ENCODE assay signal across 8 cellular contexts in genomic region chr11:66957971-66958231, GRCh38.
DNase-seq lines count a peak whose midpoint lies in the region; ATAC-seq and TF ChIP-seq lines count a peak whose summit lies in the region.

No MANE protein-coding gene starts in this region.

- H3K4me3 ChIP-seq in GM12865 (ENCODE audit: low read depth, low read length) (peak overlapping the region; percentile 51), iPS-18c (ENCODE audit: insufficient read depth, low read depth, low read length) (peak overlapping the region; percentile 83)

- H3K36me3 Mint-ChIP-seq in activated naive CD8-positive, alpha-beta T cell, result no peaks in the 10 kb centered on the region
- H3K36me3 Mint-ChIP-seq in stimulated activated naive B cell treated with anti-CD40 and anti-IgM and Interleukin-4, amounts not matched to agents 10 μg/mL and 1 μg/mL and 100 μg/mL, for 72 hours, result peaks cover 6 to 9% of the 10 kb centered on the region in 2 donors

- peak overlapping the region; percentile 82 for H3K4me3 Mint-ChIP-seq in activated naive CD8-positive, alpha-beta T cell
- peak overlapping the region; percentile 83 to 84 for H3K4me3 Mint-ChIP-seq in stimulated activated naive B cell treated with anti-CD40 and anti-IgM and Interleukin-4, amounts not matched to agents 10 μg/mL and 1 μg/mL and 100 μg/mL, for 72 hours

- H3K27ac Mint-ChIP-seq in activated naive CD8-positive, alpha-beta T cell, result no peak overlapping the region
- H3K27ac Mint-ChIP-seq in stimulated activated naive B cell treated with anti-CD40 and anti-IgM and Interleukin-4, amounts not matched to agents 10 μg/mL and 1 μg/mL and 100 μg/mL, for 72 hours, result no peak overlapping the region

- TF ChIP-seq CTCF in GM12865 (IDR thresholded peaks at IDR 0.05; ENCODE audit: insufficient read depth, low read depth, low read length, missing control alignments), result no peak

- no peak for DNase-seq in GM12865 (ENCODE audit: low read depth)
- DNase-seq in stimulated activated naive B cell treated with anti-CD40 and anti-IgM and Interleukin-4, amounts not matched to agents 10 μg/mL and 1 μg/mL and 100 μg/mL, for 72 hours, result no peak
- DNase-seq in DMS53 treated with DMSO at 0.1 percent for 48 hours (lab: John Stamatoyannopoulos, UW; ENCODE audit: unreplicated experiment), result no peak

- no peaks in the 10 kb centered on the region for H3K27me3 Mint-ChIP-seq in activated naive CD8-positive, alpha-beta T cell
- peaks cover 6 to 8% of the 10 kb centered on the region in 2 donors for H3K27me3 Mint-ChIP-seq in stimulated activated naive B cell treated with anti-CD40 and anti-IgM and Interleukin-4, amounts not matched to agents 10 μg/mL and 1 μg/mL and 100 μg/mL, for 72 hours

- no peaks in the 10 kb centered on the region for H3K9me3 ChIP-seq in iPS-18c (ENCODE audit: control insufficient read depth, insufficient read depth, low read length)

- H3K9me3 Mint-ChIP-seq in activated naive CD8-positive, alpha-beta T cell (ENCODE audit: low read depth), result no peaks in the 10 kb centered on the region
- peaks cover 7 to 10% of the 10 kb centered on the region in 2 donors for H3K9me3 Mint-ChIP-seq in stimulated activated naive B cell treated with anti-CD40 and anti-IgM and Interleukin-4, amounts not matched to agents 10 μg/mL and 1 μg/mL and 100 μg/mL, for 72 hours

- H3K4me1 Mint-ChIP-seq in activated naive CD8-positive, alpha-beta T cell (ENCODE audit: low read depth), result peaks cover 17% of the 10 kb centered on the region
- H3K4me1 Mint-ChIP-seq in stimulated activated naive B cell treated with anti-CD40 and anti-IgM and Interleukin-4, amounts not matched to agents 10 μg/mL and 1 μg/mL and 100 μg/mL, for 72 hours, result peaks cover 11 to 28% of the 10 kb centered on the region in 2 donors

- ATAC-seq in HG02840 (IDR thresholded peaks at IDR 0.05; ENCODE audit: low FRiP score, unreplicated experiment) (peak; percentile 12), GM21360 (IDR thresholded peaks at IDR 0.05; ENCODE audit: unreplicated experiment) (no peak), HG03097 (IDR thresholded peaks at IDR 0.05; ENCODE audit: low FRiP score, unreplicated experiment) (no peak)
- peak; percentile 42 to 47 for ATAC-seq in stimulated activated naive B cell treated with anti-CD40 and anti-IgM and Interleukin-4, amounts not matched to agents 10 μg/mL and 1 μg/mL and 100 μg/mL, for 72 hours (replicated peaks)

Comparison
In these comparisons a context has a peak if more than half of its experiments do, and no peak if none do; other contexts are left out.
1. ATAC-seq: peak in HG02840 (single experiment) and stimulated activated naive B cell treated with anti-CD40 and anti-IgM and Interleukin-4, amounts not matched to agents 10 μg/mL and 1 μg/mL and 100 μg/mL, for 72 hours (2 of 2); none in GM21360 (single experiment) and HG03097 (single experiment).